1 cellular context compared by ENCODE assay signal in the genomic region with DNA sequence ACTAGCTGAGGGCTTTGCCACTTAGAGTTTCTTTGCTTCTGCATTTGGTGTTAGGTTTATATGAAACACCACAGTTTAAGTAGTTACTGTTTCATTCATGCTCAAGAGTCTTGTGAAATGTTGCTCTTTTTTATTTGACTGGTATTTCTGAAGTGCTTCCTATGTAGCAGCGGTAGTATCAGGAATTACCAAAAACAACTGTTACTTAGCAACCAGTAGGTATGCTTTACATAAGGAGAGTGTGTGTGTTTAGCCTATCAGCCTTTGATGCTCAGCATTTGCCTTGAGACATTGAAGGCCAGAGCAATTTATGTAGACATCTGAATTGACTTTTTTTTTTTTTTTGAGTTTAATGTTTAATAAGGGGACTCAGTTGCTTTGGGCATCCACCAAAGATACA.
TF ChIP-seq lines count a peak whose summit lies in the region.

No MANE protein-coding gene starts in this region.

TF ChIP-seq in GM23338, 12 proteins besides CTCF, POLR2A, EP300 and RAD21 (continued from another document):
- no peak for TF ChIP-seq POLR2AphosphoS5 (IDR thresholded peaks at IDR 0.05; ENCODE audit: low read depth)
- TF ChIP-seq ZNF114 (CRISPR knock-in tag; IDR thresholded peaks at IDR 0.05), result no peak
- no peak for TF ChIP-seq JUNB (IDR thresholded peaks at IDR 0.05; ENCODE audit: unreplicated experiment)
- TF ChIP-seq, protein P1, sequence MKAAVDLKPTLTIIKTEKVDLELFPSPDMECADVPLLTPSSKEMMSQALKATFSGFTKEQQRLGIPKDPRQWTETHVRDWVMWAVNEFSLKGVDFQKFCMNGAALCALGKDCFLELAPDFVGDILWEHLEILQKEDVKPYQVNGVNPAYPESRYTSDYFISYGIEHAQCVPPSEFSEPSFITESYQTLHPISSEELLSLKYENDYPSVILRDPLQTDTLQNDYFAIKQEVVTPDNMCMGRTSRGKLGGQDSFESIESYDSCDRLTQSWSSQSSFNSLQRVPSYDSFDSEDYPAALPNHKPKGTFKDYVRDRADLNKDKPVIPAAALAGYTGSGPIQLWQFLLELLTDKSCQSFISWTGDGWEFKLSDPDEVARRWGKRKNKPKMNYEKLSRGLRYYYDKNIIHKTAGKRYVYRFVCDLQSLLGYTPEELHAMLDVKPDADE (IDR thresholded peaks at IDR 0.05), result no peak
- TF ChIP-seq EZH2 (IDR thresholded peaks at IDR 0.05; ENCODE audit: low read depth, unreplicated experiment), result no peak
- TF ChIP-seq NANOG (IDR thresholded peaks at IDR 0.05; ENCODE audit: borderline replicate concordance), result no peak
- TF ChIP-seq, protein P2, sequence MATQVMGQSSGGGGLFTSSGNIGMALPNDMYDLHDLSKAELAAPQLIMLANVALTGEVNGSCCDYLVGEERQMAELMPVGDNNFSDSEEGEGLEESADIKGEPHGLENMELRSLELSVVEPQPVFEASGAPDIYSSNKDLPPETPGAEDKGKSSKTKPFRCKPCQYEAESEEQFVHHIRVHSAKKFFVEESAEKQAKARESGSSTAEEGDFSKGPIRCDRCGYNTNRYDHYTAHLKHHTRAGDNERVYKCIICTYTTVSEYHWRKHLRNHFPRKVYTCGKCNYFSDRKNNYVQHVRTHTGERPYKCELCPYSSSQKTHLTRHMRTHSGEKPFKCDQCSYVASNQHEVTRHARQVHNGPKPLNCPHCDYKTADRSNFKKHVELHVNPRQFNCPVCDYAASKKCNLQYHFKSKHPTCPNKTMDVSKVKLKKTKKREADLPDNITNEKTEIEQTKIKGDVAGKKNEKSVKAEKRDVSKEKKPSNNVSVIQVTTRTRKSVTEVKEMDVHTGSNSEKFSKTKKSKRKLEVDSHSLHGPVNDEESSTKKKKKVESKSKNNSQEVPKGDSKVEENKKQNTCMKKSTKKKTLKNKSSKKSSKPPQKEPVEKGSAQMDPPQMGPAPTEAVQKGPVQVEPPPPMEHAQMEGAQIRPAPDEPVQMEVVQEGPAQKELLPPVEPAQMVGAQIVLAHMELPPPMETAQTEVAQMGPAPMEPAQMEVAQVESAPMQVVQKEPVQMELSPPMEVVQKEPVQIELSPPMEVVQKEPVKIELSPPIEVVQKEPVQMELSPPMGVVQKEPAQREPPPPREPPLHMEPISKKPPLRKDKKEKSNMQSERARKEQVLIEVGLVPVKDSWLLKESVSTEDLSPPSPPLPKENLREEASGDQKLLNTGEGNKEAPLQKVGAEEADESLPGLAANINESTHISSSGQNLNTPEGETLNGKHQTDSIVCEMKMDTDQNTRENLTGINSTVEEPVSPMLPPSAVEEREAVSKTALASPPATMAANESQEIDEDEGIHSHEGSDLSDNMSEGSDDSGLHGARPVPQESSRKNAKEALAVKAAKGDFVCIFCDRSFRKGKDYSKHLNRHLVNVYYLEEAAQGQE (IDR thresholded peaks at IDR 0.05; ENCODE audit: unreplicated experiment), result no peak
TF ChIP-seq in GM23338: peak in this region for 0.
